In genomic region chr2:63040586-63040985, GRCh38 we compare ENCODE assay signal across 16 cellular contexts. TPM values are rescaled to one million over a fixed set of nuclear protein-coding genes. Genes with fewer than 3 reads are reported as not detected.
DNase-seq lines count a peak whose midpoint lies in the region; ATAC-seq, FAIRE-seq and TF ChIP-seq lines count a peak whose summit lies in the region.
"Had no signal": no experiment of that assay in that cellular context is flagged by ENCODE, and none has a peak within 500 bp of the region (broad histone marks: within the 10 kb centered on the region; RNA-seq: fewer than 3 reads in every experiment).

No MANE protein-coding gene starts in this region.

- H3K9me3 Mint-ChIP-seq in WTC11: no peaks in the 10 kb centered on the region
- H3K9me3 Mint-ChIP-seq: HFFc6 had no signal

- peaks cover 46% of the 10 kb centered on the region for H3K27me3 Mint-ChIP-seq in WTC11 (ENCODE audit: low read depth)

- H3K36me3 ChIP-seq in HEK293 (ENCODE audit: control insufficient read depth in 2 of 2, insufficient read depth in 1 of 2, low read length in 2 of 2) (no peaks in the 10 kb centered on the region), kidney (ENCODE audit: control insufficient read depth in 1 of 2, insufficient read depth in 2 of 2, low read length in 2 of 2) (no peaks in the 10 kb centered on the region)
- H3K36me3 ChIP-seq: BE2C, HAP-1 had no signal

- FAIRE-seq in kidney (lab: Jason Lieb, UNC): no peak

- TF ChIP-seq CTCF in HEK293 (tag by site-specific recombination; IDR thresholded peaks at IDR 0.05): no peak
- no peak for TF ChIP-seq CTCF in WTC11 (IDR thresholded peaks at IDR 0.05)
- no peak for TF ChIP-seq CTCF in kidney (IDR thresholded peaks at IDR 0.05; ENCODE audit: borderline replicate concordance, extremely low read depth, insufficient read depth)

- H3K4me3 ChIP-seq in HEK293 (ENCODE audit: low read depth, low read length) (no peak overlapping the region), kidney (ENCODE audit: low read length in 2 of 2) (no peak overlapping the region)
- H3K4me3 ChIP-seq: HAP-1 had no signal

- CTCF ChIA-PET in HEK293 (lab: Yijun Ruan, JAX): no interaction called here
- CTCF ChIA-PET in WTC11 (lab: Charles Lee): no interaction called here

- H3K36me3 Mint-ChIP-seq in WTC11: no peaks in the 10 kb centered on the region

- peak; percentile 3 for DNase-seq in ELF-1 (ENCODE audit: low read depth, low spot score)
- no peak for DNase-seq in WTC11 (ENCODE audit: low spot score)
- peak; percentile 30 for DNase-seq in kidney
- DNase-seq in kidney tubule cell (ENCODE audit: low spot score): no peak
- no peak for DNase-seq in NCI-H69 (lab: John Stamatoyannopoulos, UW)
- DNase-seq: BE2C; Caco-2; CD8-positive, alpha-beta memory T cell; DND-41; GOT3; HFFc6 had no signal

- no peak overlapping the region for H3K4me3 Mint-ChIP-seq in WTC11
- H3K4me3 Mint-ChIP-seq: CD8-positive, alpha-beta memory T cell; HFFc6 had no signal

- peaks cover 8% of the 10 kb centered on the region; the same call in 1 of the 2 replicates for H3K4me1 ChIP-seq in HEK293 (ENCODE audit: control insufficient read depth, insufficient read depth, low read length)
- no peaks in the 10 kb centered on the region for H3K4me1 ChIP-seq in kidney (ENCODE audit: control insufficient read depth in 1 of 2, insufficient read depth in 1 of 2, low read depth in 1 of 2, low read length in 2 of 2)
- H3K4me1 ChIP-seq: BE2C had no signal

- no peaks in the 10 kb centered on the region for H3K9me3 ChIP-seq in HEK293 (ENCODE audit: control insufficient read depth, insufficient read depth, low read depth, low read length)
- H3K9me3 ChIP-seq in kidney (ENCODE audit: control insufficient read depth in 1 of 2, low read length in 2 of 2): no peaks in the 10 kb centered on the region
- H3K9me3 ChIP-seq: BE2C, Caco-2, HAP-1 had no signal

- 0 out of 2 replicates have a peak overlapping the region, but pooled peaks have one; percentile 12 for H3K27ac Mint-ChIP-seq in WTC11
- H3K27ac Mint-ChIP-seq: CD8-positive, alpha-beta memory T cell; HFFc6 had no signal

- H3K4me1 Mint-ChIP-seq in WTC11: peaks cover 28% of the 10 kb centered on the region
- H3K4me1 Mint-ChIP-seq: CD8-positive, alpha-beta memory T cell had no signal

- intact Hi-C loops in kidney (cut with DNase I): no loop called here

- ATAC-seq in WTC11 (no peak), GM18519 (IDR thresholded peaks at IDR 0.05; ENCODE audit: low FRiP score, unreplicated experiment) (no peak)

- no peak overlapping the region for H3K27ac ChIP-seq in HEK293 (ENCODE audit: extremely low read depth, low read depth, low read length)
- H3K27ac ChIP-seq in kidney (ENCODE audit: low read depth in 2 of 2, low read length in 2 of 2): no peak overlapping the region
- H3K27ac ChIP-seq: C4-2B had no signal

- POLR2A ChIA-PET in HEK293 (lab: Yijun Ruan, JAX) (no interaction called here), WTC11 (lab: Charles Lee) (no interaction called here)

- no peak overlapping the region for H3K9ac ChIP-seq in kidney (ENCODE audit: low read length in 2 of 2)

TF ChIP-seq in HEK293, 187 proteins besides CTCF, POLR2A, EP300 and RAD21:
- TF ChIP-seq SCRT2 (tag by site-specific recombination; IDR thresholded peaks at IDR 0.05): peak; percentile 55
- TF ChIP-seq ZSCAN18 (tag by site-specific recombination; IDR thresholded peaks at IDR 0.05): no peak

TF ChIP-seq in WTC11, 78 proteins besides CTCF, POLR2A, EP300 and RAD21:
- TF ChIP-seq TEAD1 (CRISPR knock-in tag; IDR thresholded peaks at IDR 0.05) (no peak), HMGA2 (CRISPR knock-in tag; IDR thresholded peaks at IDR 0.05) (no peak), ZNF281 (CRISPR knock-in tag; IDR thresholded peaks at IDR 0.05) (no peak), PREB (CRISPR knock-in tag; IDR thresholded peaks at IDR 0.05; ENCODE audit: borderline replicate concordance) (no peak), MYBL2 (CRISPR knock-in tag; IDR thresholded peaks at IDR 0.05) (no peak), PRRX2 (CRISPR knock-in tag; IDR thresholded peaks at IDR 0.05) (no peak), ZNF317 (CRISPR knock-in tag; IDR thresholded peaks at IDR 0.05; ENCODE audit: borderline replicate concordance, low read depth) (no peak), NR2C2 (CRISPR knock-in tag; IDR thresholded peaks at IDR 0.05) (no peak), SMAD4 (CRISPR knock-in tag; IDR thresholded peaks at IDR 0.05) (no peak), ZNF121 (CRISPR knock-in tag; IDR thresholded peaks at IDR 0.05) (no peak)

RNA-seq across cellular contexts. Expression of gene OTX1, which starts 10.0 kb away (rescaled TPM):
- total RNA-seq in WTC11 (2021) (0.90 to 1.6 TPM (median 1.2 TPM) in 3 replicates), kidney (not detected)
- polyA plus RNA-seq in kidney (ENCODE audit: insufficient read depth, low read depth, low replicate concordance): not detected
- total RNA-seq: CD8-positive, alpha-beta memory T cell had no signal
- polyA plus RNA-seq: AG04450; CD8-positive, alpha-beta memory T cell had no signal

Comparison
In these comparisons a context has a peak if more than half of its experiments do, and no peak if none do; other contexts are left out.
1. DNase-seq: peak in ELF-1 (single experiment) and kidney (single experiment); none in WTC11 (single experiment), kidney tubule cell (single experiment) and NCI-H69 (single experiment).